ENCODE assay signal across 1 cellular context in the genomic region with DNA sequence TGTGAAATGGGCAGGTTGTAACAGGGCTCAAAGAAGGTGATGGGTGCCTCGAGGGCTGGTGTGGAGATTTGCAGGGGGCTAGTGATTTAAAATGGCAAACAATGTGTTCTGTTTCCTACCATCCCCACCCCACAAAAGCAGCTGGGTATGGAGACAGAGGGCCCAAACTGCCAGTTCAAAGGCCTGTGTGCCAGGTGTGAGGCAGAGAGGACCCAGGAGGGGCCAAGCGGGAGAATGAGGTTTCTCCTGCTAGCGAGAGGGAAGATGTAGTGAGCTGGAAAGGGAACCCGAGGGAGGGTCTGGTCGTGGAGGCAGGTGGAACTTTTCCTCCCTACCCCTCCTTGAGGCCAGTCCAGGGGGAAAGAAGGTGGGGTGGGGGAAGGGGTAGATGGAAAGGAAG.
TF ChIP-seq lines count a peak whose summit lies in the region.

No MANE protein-coding gene starts in this region.

TF ChIP-seq in SK-N-SH treated with all-trans-retinoic acid at 6 μM for 48 hours, 23 proteins besides CTCF, POLR2A, EP300 and RAD21 (continued from another document):
- TF ChIP-seq, protein P1, sequence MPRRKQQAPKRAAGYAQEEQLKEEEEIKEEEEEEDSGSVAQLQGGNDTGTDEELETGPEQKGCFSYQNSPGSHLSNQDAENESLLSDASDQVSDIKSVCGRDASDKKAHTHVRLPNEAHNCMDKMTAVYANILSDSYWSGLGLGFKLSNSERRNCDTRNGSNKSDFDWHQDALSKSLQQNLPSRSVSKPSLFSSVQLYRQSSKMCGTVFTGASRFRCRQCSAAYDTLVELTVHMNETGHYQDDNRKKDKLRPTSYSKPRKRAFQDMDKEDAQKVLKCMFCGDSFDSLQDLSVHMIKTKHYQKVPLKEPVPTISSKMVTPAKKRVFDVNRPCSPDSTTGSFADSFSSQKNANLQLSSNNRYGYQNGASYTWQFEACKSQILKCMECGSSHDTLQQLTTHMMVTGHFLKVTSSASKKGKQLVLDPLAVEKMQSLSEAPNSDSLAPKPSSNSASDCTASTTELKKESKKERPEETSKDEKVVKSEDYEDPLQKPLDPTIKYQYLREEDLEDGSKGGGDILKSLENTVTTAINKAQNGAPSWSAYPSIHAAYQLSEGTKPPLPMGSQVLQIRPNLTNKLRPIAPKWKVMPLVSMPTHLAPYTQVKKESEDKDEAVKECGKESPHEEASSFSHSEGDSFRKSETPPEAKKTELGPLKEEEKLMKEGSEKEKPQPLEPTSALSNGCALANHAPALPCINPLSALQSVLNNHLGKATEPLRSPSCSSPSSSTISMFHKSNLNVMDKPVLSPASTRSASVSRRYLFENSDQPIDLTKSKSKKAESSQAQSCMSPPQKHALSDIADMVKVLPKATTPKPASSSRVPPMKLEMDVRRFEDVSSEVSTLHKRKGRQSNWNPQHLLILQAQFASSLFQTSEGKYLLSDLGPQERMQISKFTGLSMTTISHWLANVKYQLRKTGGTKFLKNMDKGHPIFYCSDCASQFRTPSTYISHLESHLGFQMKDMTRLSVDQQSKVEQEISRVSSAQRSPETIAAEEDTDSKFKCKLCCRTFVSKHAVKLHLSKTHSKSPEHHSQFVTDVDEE (CRISPR knock-in tag; IDR thresholded peaks at IDR 0.05), result no peak
